In the genomic region with DNA sequence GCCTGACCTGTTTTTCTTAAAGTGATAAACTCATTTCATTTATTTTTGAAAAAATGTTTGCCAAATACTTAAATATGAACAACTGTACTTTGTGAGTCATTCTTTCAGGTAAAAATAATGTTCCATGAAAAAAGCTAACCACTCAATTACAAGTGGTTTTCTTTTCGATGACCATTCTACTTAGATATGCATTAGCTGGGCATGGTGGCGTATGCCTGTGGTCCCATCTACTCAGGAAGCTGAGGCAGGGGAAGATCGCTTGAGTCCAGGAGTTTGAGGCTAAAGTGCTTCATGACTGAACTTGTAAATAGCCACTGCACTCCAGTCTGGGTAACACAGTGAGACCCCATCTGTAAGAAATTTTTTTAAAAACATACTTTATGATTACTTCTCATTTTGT, we compare ENCODE assay signal across 27 cellular contexts.
"Had no signal": no experiment of that assay in that cellular context is flagged by ENCODE, and none has a peak within 500 bp of the region (broad histone marks: within the 10 kb centered on the region; RNA-seq: fewer than 3 reads in every experiment).

No MANE protein-coding gene starts in this region.

- H3K9me3 Mint-ChIP-seq: activated CD4-positive, alpha-beta memory T cell treated with anti-CD3 and anti-CD28 coated beads for 36 hours; activated CD4-positive, alpha-beta T cell treated with anti-CD3 and anti-CD28 coated beads, Interleukin-2, amount 10 ng/mL, durations not matched to agents 24 days and 14 days; activated T-cell treated with anti-CD3 and anti-CD28 coated beads, Interleukin-2, amount 50 U/mL, for 24 hours; activated T-helper 17 cell treated with anti-CD3 and anti-CD28 coated beads, Interleukin-2, amount 50 U/mL, for 72 hours; endodermal cell; immature natural killer cell; naive thymus-derived CD4-positive, alpha-beta T cell had no signal

- H3K27ac ChIP-seq: heart left ventricle, spleen, tibial nerve, WERI-Rb-1 had no signal

- H3K9me3 ChIP-seq: heart left ventricle, spleen, tibial nerve had no signal

- DNase-seq: activated CD4-positive, alpha-beta memory T cell treated with anti-CD3 and anti-CD28 coated beads for 36 hours; activated CD4-positive, alpha-beta T cell treated with anti-CD3 and anti-CD28 coated beads, Interleukin-2, amount 10 ng/mL, durations not matched to agents 24 days and 14 days; activated CD8-positive, alpha-beta memory T cell treated with anti-CD3 and anti-CD28 coated beads, Interleukin-2, amount 50 U/mL, for 4 hours; activated naive CD4-positive, alpha-beta T cell; activated T-cell treated with anti-CD3 and anti-CD28 coated beads, Interleukin-2, amount 50 U/mL, for 24 hours; anterior cingulate cortex; caudate nucleus; endodermal cell; heart left ventricle; hypothalamus; immature natural killer cell; kidney; left colon; midbrain; naive thymus-derived CD4-positive, alpha-beta T cell; occipital lobe; right cardiac atrium; stimulated activated naive CD4-positive, alpha-beta T cell treated with Interleukin-2 at 50 U/mL for 16 hours; T-helper 17 cell; T1000; WERI-Rb-1 had no signal

- ATAC-seq: activated CD4-positive, CD25-positive, alpha-beta regulatory T cell treated with anti-CD3 and anti-CD28 coated beads, Interleukin-2, amount 50 U/mL, for 24 hours; activated T-helper 17 cell treated with anti-CD3 and anti-CD28 coated beads, Interleukin-2, amount 50 U/mL, for 72 hours; esophagus mucosa; heart left ventricle; left colon; naive thymus-derived CD4-positive, alpha-beta T cell; right cardiac atrium; T-helper 17 cell had no signal

- H3K27ac Mint-ChIP-seq: activated CD4-positive, alpha-beta memory T cell treated with anti-CD3 and anti-CD28 coated beads for 36 hours; activated CD4-positive, alpha-beta T cell treated with anti-CD3 and anti-CD28 coated beads, Interleukin-2, amount 10 ng/mL, durations not matched to agents 24 days and 14 days; activated naive CD8-positive, alpha-beta T cell; activated T-cell treated with anti-CD3 and anti-CD28 coated beads, Interleukin-2, amount 50 U/mL, for 24 hours; activated T-helper 17 cell treated with anti-CD3 and anti-CD28 coated beads, Interleukin-2, amount 50 U/mL, for 72 hours; endodermal cell; immature natural killer cell; naive thymus-derived CD4-positive, alpha-beta T cell; T-helper 17 cell had no signal

- H3K4me3 ChIP-seq: heart left ventricle, spleen, tibial nerve had no signal

- H3K27me3 Mint-ChIP-seq: activated CD4-positive, alpha-beta memory T cell treated with anti-CD3 and anti-CD28 coated beads for 36 hours; activated CD4-positive, alpha-beta T cell treated with anti-CD3 and anti-CD28 coated beads, Interleukin-2, amount 10 ng/mL, durations not matched to agents 24 days and 14 days; activated naive CD8-positive, alpha-beta T cell; activated T-cell treated with anti-CD3 and anti-CD28 coated beads, Interleukin-2, amount 50 U/mL, for 24 hours; activated T-helper 17 cell treated with anti-CD3 and anti-CD28 coated beads, Interleukin-2, amount 50 U/mL, for 72 hours; naive thymus-derived CD4-positive, alpha-beta T cell; T-helper 17 cell had no signal

- H3K4me3 Mint-ChIP-seq: activated CD4-positive, alpha-beta memory T cell treated with anti-CD3 and anti-CD28 coated beads for 36 hours; activated CD4-positive, alpha-beta T cell treated with anti-CD3 and anti-CD28 coated beads, Interleukin-2, amount 10 ng/mL, durations not matched to agents 24 days and 14 days; activated naive CD8-positive, alpha-beta T cell; activated T-cell treated with anti-CD3 and anti-CD28 coated beads, Interleukin-2, amount 50 U/mL, for 24 hours; activated T-helper 17 cell treated with anti-CD3 and anti-CD28 coated beads, Interleukin-2, amount 50 U/mL, for 72 hours; endodermal cell; immature natural killer cell; naive thymus-derived CD4-positive, alpha-beta T cell; T-helper 17 cell had no signal

- H3K36me3 ChIP-seq: heart left ventricle, spleen, tibial nerve had no signal

- H3K36me3 Mint-ChIP-seq: activated CD4-positive, alpha-beta memory T cell treated with anti-CD3 and anti-CD28 coated beads for 36 hours; activated naive CD8-positive, alpha-beta T cell; immature natural killer cell had no signal

- H3K27me3 ChIP-seq: heart left ventricle, spleen, tibial nerve had no signal
